ENCODE assay signal across 14 cellular contexts in the genomic region with DNA sequence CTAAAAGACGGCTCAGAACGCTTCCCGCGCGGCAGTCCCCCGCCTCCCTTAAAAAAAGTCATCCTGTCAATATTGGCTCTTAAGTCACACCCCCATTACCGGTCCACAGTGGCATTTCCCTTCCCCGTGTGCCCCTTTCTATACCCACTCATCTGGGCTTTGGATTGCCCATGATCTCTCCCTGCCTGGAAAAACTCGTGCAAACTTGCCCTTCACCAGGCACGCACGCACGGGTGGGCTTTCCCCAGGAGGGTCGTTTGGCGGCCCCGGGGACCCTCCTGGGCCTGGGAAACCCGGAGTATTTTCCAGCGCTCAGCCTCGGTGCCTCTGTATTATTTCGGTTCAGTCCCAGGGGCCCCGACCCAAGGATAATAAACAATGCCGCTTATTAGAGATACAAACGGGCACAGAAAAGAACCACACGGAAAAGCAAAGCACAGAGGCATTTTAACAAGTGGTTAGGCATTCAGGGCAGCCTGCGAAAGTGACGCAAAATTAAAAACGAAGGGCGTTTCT. TPM values are rescaled to one million over a fixed set of nuclear protein-coding genes. Genes with fewer than 3 reads are reported as not detected.
DNase-seq lines count a peak whose midpoint lies in the region; ATAC-seq and TF ChIP-seq lines count a peak whose summit lies in the region.
"Had no signal": no experiment of that assay in that cellular context is flagged by ENCODE, and none has a peak within 500 bp of the region (broad histone marks: within the 10 kb centered on the region; RNA-seq: fewer than 3 reads in every experiment).

No MANE protein-coding gene starts in this region.

- H3K4me3 Mint-ChIP-seq in GM23338 (no peak overlapping the region), MCF 10A (ENCODE audit: unreplicated experiment) (peak overlapping the region; percentile 69)
- H3K4me3 Mint-ChIP-seq in activated CD8-positive, alpha-beta T cell treated with anti-CD3 and anti-CD28 coated beads for 36 hours = no peak overlapping the region
- H3K4me3 Mint-ChIP-seq: central memory CD8-positive, alpha-beta T cell; WTC11 had no signal

- H3K4me3 ChIP-seq in GM23338 = peak overlapping the region; percentile 88
- H3K4me3 ChIP-seq in iPS-15b (ENCODE audit: low read depth, low read length) = peak overlapping the region; percentile 71
- peak overlapping the region in 3 of 4 donors; percentile 43 to 56 (median 51) for H3K4me3 ChIP-seq in sigmoid colon
- peak overlapping the region in 2 of 8 donors; percentile 45 to 62 for H3K4me3 ChIP-seq in spleen
- H3K4me3 ChIP-seq: SJCRH30 had no signal

- H3K36me3 Mint-ChIP-seq in GM23338 (ENCODE audit: low read depth) = no peaks in the 10 kb centered on the region
- H3K36me3 Mint-ChIP-seq in MCF 10A (ENCODE audit: insufficient read depth, unreplicated experiment) = no peaks in the 10 kb centered on the region
- no peaks in the 10 kb centered on the region for H3K36me3 Mint-ChIP-seq in activated CD8-positive, alpha-beta T cell treated with anti-CD3 and anti-CD28 coated beads for 36 hours (ENCODE audit: low read depth)
- H3K36me3 Mint-ChIP-seq: CD14-positive monocyte, WTC11 had no signal

- CTCF ChIA-PET in MCF 10A (lab: Yijun Ruan, JAX) = interaction anchor here (0.7 to 0.8 kb wide), 2 partner anchors 43 to 901 kb away, joined by 3 read pairs; no protein-coding TSS in a partner anchor
- CTCF ChIA-PET in activated CD8-positive, alpha-beta T cell treated with anti-CD3 and anti-CD28 coated beads for 36 hours (lab: Charles Lee) = no interaction called here

- H3K9me3 Mint-ChIP-seq in GM23338 (no peaks in the 10 kb centered on the region; the same call in 2 of the 3 replicates), MCF 10A (ENCODE audit: unreplicated experiment) (no peaks in the 10 kb centered on the region)
- no peaks in the 10 kb centered on the region for H3K9me3 Mint-ChIP-seq in activated CD8-positive, alpha-beta T cell treated with anti-CD3 and anti-CD28 coated beads for 36 hours
- H3K9me3 Mint-ChIP-seq: central memory CD8-positive, alpha-beta T cell; WTC11 had no signal

- no peak for DNase-seq in GM23338 (ENCODE audit: low spot score)
- DNase-seq in MCF 10A (ENCODE audit: unreplicated experiment) = no peak
- DNase-seq in sigmoid colon = no peak
- DNase-seq in stimulated activated CD8-positive, alpha-beta memory T cell treated with anti-CD3 and anti-CD28 coated beads, Interleukin-4, amount 100 ng/mL, for 48 hours = no peak
- no peak for DNase-seq in stimulated activated CD4-positive, alpha-beta T cell treated with anti-CD3 and anti-CD28 coated beads, Interleukin-1b, Interleukin-23, amount 100 ng/mL, for 48 hours
- no peak for DNase-seq in activated CD8-positive, alpha-beta T cell treated with anti-CD3 and anti-CD28 coated beads for 36 hours
- no peak for DNase-seq in spleen
- DNase-seq: activated T-cell treated with anti-CD3 and anti-CD28 coated beads, Interleukin-2, amount 50 U/mL, for 48 hours; SJCRH30; stimulated activated naive CD4-positive, alpha-beta T cell treated with Interleukin-2 at 50 U/mL for 16 hours had no signal

- no peak for TF ChIP-seq EP300 in sigmoid colon (IDR thresholded peaks at IDR 0.05)

- BruUV-seq in MCF 10A (replicated peaks; lab: Mats Ljungman, UMichigan) = no TSS peak

- H2AFZ ChIP-seq in GM23338 = no peak overlapping the region; the same call in 1 of the 2 replicates

- whole genome bisulfite sequencing in sigmoid colon, 2 donors = 8 to 14% methylated on average over 27 of the region's 27 CpGs
- 14 to 29% (median 21%) methylated on average over 27 of the region's 27 CpGs for WGBS in spleen, 5 donors

- H3K9me3 ChIP-seq in iPS-15b (ENCODE audit: control insufficient read depth, insufficient read depth, low read length) (no peaks in the 10 kb centered on the region), sigmoid colon (no peaks in the 10 kb centered on the region), spleen (no peaks in the 10 kb centered on the region)
- H3K9me3 ChIP-seq: SJCRH30 had no signal

- H4K20me1 ChIP-seq in GM23338 (replicated peaks; ENCODE audit: insufficient read depth) = no peaks in the 10 kb centered on the region

- H3K27ac ChIP-seq in GM23338 (ENCODE audit: low read depth) = no peak overlapping the region
- peak overlapping the region; percentile 74 to 83 (median 79) for H3K27ac ChIP-seq in sigmoid colon
- H3K27ac ChIP-seq in spleen = no peak overlapping the region
- H3K27ac ChIP-seq: SJCRH30 had no signal

- H3K36me3 ChIP-seq in GM23338 (ENCODE audit: insufficient read depth) (peaks cover 5% of the 10 kb centered on the region; the same call in 1 of the 2 replicates), iPS-15b (ENCODE audit: control insufficient read depth, insufficient read depth, low read length) (no peaks in the 10 kb centered on the region), sigmoid colon (no peaks in the 10 kb centered on the region), spleen (no peaks in the 10 kb centered on the region)
- H3K36me3 ChIP-seq: SJCRH30 had no signal

- TF ChIP-seq POLR2A in sigmoid colon (IDR thresholded peaks at IDR 0.05) (no peak), spleen (IDR thresholded peaks at IDR 0.05) (no peak)

- H3K4me1 ChIP-seq in GM23338 (ENCODE audit: insufficient read depth) = peaks cover 63% of the 10 kb centered on the region
- H3K4me1 ChIP-seq in iPS-15b (ENCODE audit: control insufficient read depth, insufficient read depth, low read length) = peaks cover 15% of the 10 kb centered on the region
- peaks cover 0 to 85% (median 55%) of the 10 kb centered on the region in 4 donors for H3K4me1 ChIP-seq in sigmoid colon
- peaks cover 0 to 48% (median 26%) of the 10 kb centered on the region in 6 donors for H3K4me1 ChIP-seq in spleen
- H3K4me1 ChIP-seq: SJCRH30 had no signal

- intact Hi-C loops in MCF 10A (cut with micrococcal nuclease) = loop anchor here (5.0 kb wide), 3 partner anchors 38 to 1318 kb away; a partner anchor contains a TSS
- intact Hi-C loops in sigmoid colon (cut with DNase I) = loop anchor here (2.0 kb wide), 1 partner anchor 27 kb away; no protein-coding TSS in a partner anchor
- intact Hi-C loops in activated CD8-positive, alpha-beta T cell treated with anti-CD3 and anti-CD28 coated beads for 36 hours (cut with micrococcal nuclease) = loop anchor here (5.0 kb wide), 2 partner anchors 38 to 918 kb away; a partner anchor contains a TSS
- intact Hi-C loops in spleen (cut with DNase I; ENCODE audit: low total_unique reads) = loop anchor here (5.0 kb wide), 1 partner anchor 908 kb away; no protein-coding TSS in a partner anchor

- H3K27ac Mint-ChIP-seq in GM23338 (no peak overlapping the region), MCF 10A (ENCODE audit: low read depth, unreplicated experiment) (no peak overlapping the region)
- H3K27ac Mint-ChIP-seq in activated CD8-positive, alpha-beta T cell treated with anti-CD3 and anti-CD28 coated beads for 36 hours = no peak overlapping the region
- H3K27ac Mint-ChIP-seq: CD14-positive monocyte, WTC11 had no signal

- TF ChIP-seq CTCF in GM23338 (conservative IDR thresholded peaks at IDR 0.05; ENCODE audit: low read depth in 2 of 2) (no peak), MCF 10A (IDR thresholded peaks at IDR 0.05; ENCODE audit: unreplicated experiment) (no peak), sigmoid colon (IDR thresholded peaks at IDR 0.05) (no peak), spleen (IDR thresholded peaks at IDR 0.05 in 8 of 11, conservative IDR thresholded peaks at IDR 0.05 in 3 of 11) (no peak)
- TF ChIP-seq CTCF in activated CD8-positive, alpha-beta T cell treated with anti-CD3 and anti-CD28 coated beads for 36 hours (IDR thresholded peaks at IDR 0.05) = no peak

- H3K4me2 ChIP-seq in GM23338 = peak overlapping the region; percentile 100

- H3K4me1 Mint-ChIP-seq in GM23338 = peaks cover 50% of the 10 kb centered on the region
- peaks cover 11% of the 10 kb centered on the region for H3K4me1 Mint-ChIP-seq in MCF 10A (ENCODE audit: insufficient read depth, unreplicated experiment)
- H3K4me1 Mint-ChIP-seq in activated CD8-positive, alpha-beta T cell treated with anti-CD3 and anti-CD28 coated beads for 36 hours (ENCODE audit: low read depth) = no peaks in the 10 kb centered on the region

- no peaks in the 10 kb centered on the region for H3K79me2 ChIP-seq in GM23338 (replicated peaks; ENCODE audit: insufficient read depth)

- no peak overlapping the region for H3K9ac ChIP-seq in iPS-15b (ENCODE audit: low read depth, low read length)

- no peaks in the 10 kb centered on the region for H3K9me2 ChIP-seq in GM23338 (ENCODE audit: insufficient read depth)

- POLR2A ChIA-PET in MCF 10A (lab: Yijun Ruan, JAX) = interaction anchor here (0.6 kb wide), 1 partner anchor 83 kb away, joined by 3 read pairs; no protein-coding TSS in a partner anchor
- POLR2A ChIA-PET in activated CD8-positive, alpha-beta T cell treated with anti-CD3 and anti-CD28 coated beads for 36 hours (lab: Charles Lee) = no interaction called here

- peaks cover 98% of the 10 kb centered on the region for H3K27me3 ChIP-seq in GM23338 (ENCODE audit: insufficient read depth)
- peaks cover 92% of the 10 kb centered on the region for H3K27me3 ChIP-seq in iPS-15b (ENCODE audit: control insufficient read depth, insufficient read depth, low read length)
- H3K27me3 ChIP-seq in sigmoid colon = peaks cover 6 to 59% (median 36%) of the 10 kb centered on the region in 3 donors
- H3K27me3 ChIP-seq in spleen (replicated peaks in 1 of 7) = peaks cover 4 to 94% (median 62%) of the 10 kb centered on the region in 7 donors
- H3K27me3 ChIP-seq: SJCRH30 had no signal

- no peak for ATAC-seq in GM23338
- no peak for ATAC-seq in activated CD8-positive, alpha-beta T cell treated with anti-CD3 and anti-CD28 coated beads for 36 hours
- ATAC-seq: WTC11 had no signal

- H3K27me3 Mint-ChIP-seq in GM23338 (ENCODE audit: insufficient read depth, low read depth, poor library complexity) (peaks cover 91% of the 10 kb centered on the region), MCF 10A (ENCODE audit: insufficient read depth, unreplicated experiment) (no peaks in the 10 kb centered on the region)
- peaks cover 62% of the 10 kb centered on the region for H3K27me3 Mint-ChIP-seq in activated CD8-positive, alpha-beta T cell treated with anti-CD3 and anti-CD28 coated beads for 36 hours

- peaks cover 14% of the 10 kb centered on the region for H3F3A ChIP-seq in GM23338 (replicated peaks; ENCODE audit: low read depth)

TF ChIP-seq in GM23338, 12 proteins besides CTCF, POLR2A, EP300 and RAD21 (continues in another document):
- TF ChIP-seq ZNF331 (CRISPR knock-in tag; IDR thresholded peaks at IDR 0.05; ENCODE audit: low read depth) = no peak
- TF ChIP-seq POLR2AphosphoS5 (IDR thresholded peaks at IDR 0.05; ENCODE audit: low read depth) = no peak
- TF ChIP-seq CREB1 (CRISPR knock-in tag; IDR thresholded peaks at IDR 0.05; ENCODE audit: low read depth) = no peak
- no peak for TF ChIP-seq ZNF114 (CRISPR knock-in tag; IDR thresholded peaks at IDR 0.05)

RNA-seq across cellular contexts. Expression of a gene that starts 35.9 kb away (rescaled TPM):
- total RNA-seq in GM23338 (2014; rRNA removed; shearing (Covaris generic)) = 2.6 and 4.7 TPM in 2 replicates
- 2.4 and 3.9 TPM in 2 replicates for polyA plus RNA-seq in GM23338 (2016; fragmentation: Nextera tagmentation; extraction: Ambion mirVana)
- total RNA-seq in MCF 10A (2022) = 52.2 and 70.8 TPM in 2 replicates
- total RNA-seq in sigmoid colon = 100 to 1,000 TPM in 1 of 4 donors, 10 to 100 TPM in 3; 45.3 to 129 (median 59.9) TPM
- 10 to 100 TPM in 1 of 3 donors, 1 to 10 TPM in 2; 3.7 to 12.5 (median 4.8) TPM for polyA plus RNA-seq in sigmoid colon
- total RNA-seq in activated CD8-positive, alpha-beta T cell treated with anti-CD3 and anti-CD28 coated beads for 36 hours = not detected
- 10 to 100 TPM; 45.1 to 96.8 (median 56.3) TPM for total RNA-seq in spleen
- 1 to 10 TPM; 3.6 to 5.6 (median 3.6) TPM for polyA plus RNA-seq in spleen
- polyA plus RNA-seq: CD14-positive monocyte had no signal

Comparison
In these comparisons a context has a peak if more than half of its experiments do, and no peak if none do; other contexts are left out.
1. H3K27ac ChIP-seq: peak in sigmoid colon (4 of 4); none in GM23338 (single experiment) and spleen (0 of 8).